ENCODE assay signal across 20 cellular contexts in genomic region chr2:77520981-77521380, GRCh38. TPM values are rescaled to one million over a fixed set of nuclear protein-coding genes. Genes with fewer than 3 reads are reported as not detected.
A peak's percentile ranks its signal among the peaks of the same experiment; 100 is the strongest.
DNase-seq lines count a peak whose midpoint lies in the region; ATAC-seq and TF ChIP-seq lines count a peak whose summit lies in the region.
"Had no signal": no experiment of that assay in that cellular context is flagged by ENCODE, and none has a peak within 500 bp of the region (broad histone marks: within the 10 kb centered on the region; RNA-seq: fewer than 3 reads in every experiment).

No MANE protein-coding gene starts in this region.

- H3K27me3 ChIP-seq in iPS-20b (ENCODE audit: insufficient read depth, low read length) (no peaks in the 10 kb centered on the region), esophagus squamous epithelium (no peaks in the 10 kb centered on the region)
- H3K27me3 ChIP-seq: BLaER1 treated with 17β-estradiol and CSF1 and Interleukin-3, amounts not matched to agents 10 nM and 100 nM; thyroid gland had no signal

- H3K36me3 ChIP-seq in iPS-20b (ENCODE audit: insufficient read depth, low read depth, low read length) = no peaks in the 10 kb centered on the region; the same call in 1 of the 2 replicates
- H3K36me3 ChIP-seq in esophagus squamous epithelium = no peaks in the 10 kb centered on the region
- H3K36me3 ChIP-seq: BLaER1 treated with 17β-estradiol and CSF1 and Interleukin-3, amounts not matched to agents 10 nM and 100 nM; lower lobe of right lung; thyroid gland had no signal

- H3K27me3 Mint-ChIP-seq in endothelial cell (ENCODE audit: unreplicated experiment) = no peaks in the 10 kb centered on the region
- H3K27me3 Mint-ChIP-seq: activated T-helper 17 cell treated with anti-CD3 and anti-CD28 coated beads, Interleukin-2, amount 50 U/mL, for 72 hours; natural killer cell treated with Interleukin-12 subunit alpha and Interleukin-12 subunit beta and Interleukin-15 and Interleukin-18, amount 100 ng/mL, for 72 hours had no signal

- intact Hi-C loops in esophagus squamous epithelium (cut with DNase I) = no loop called here

- peak overlapping the region; percentile 88 for H3K9ac ChIP-seq in iPS-20b (ENCODE audit: low read depth, low read length)
- H3K9ac ChIP-seq: BLaER1 treated with 17β-estradiol and CSF1 and Interleukin-3, amounts not matched to agents 10 nM and 100 nM had no signal

- no peaks in the 10 kb centered on the region for H3K36me3 Mint-ChIP-seq in endothelial cell (ENCODE audit: low read depth, unreplicated experiment)

- peak overlapping the region; percentile 44 for H3K4me3 Mint-ChIP-seq in endothelial cell (ENCODE audit: unreplicated experiment)
- H3K4me3 Mint-ChIP-seq: activated T-helper 17 cell treated with anti-CD3 and anti-CD28 coated beads, Interleukin-2, amount 50 U/mL, for 72 hours; natural killer cell treated with Interleukin-12 subunit alpha and Interleukin-12 subunit beta and Interleukin-15 and Interleukin-18, amount 100 ng/mL, for 72 hours had no signal

- H3K4me1 ChIP-seq in iPS-20b (ENCODE audit: insufficient read depth, low read length) (peaks cover 47% of the 10 kb centered on the region), esophagus squamous epithelium (no peaks in the 10 kb centered on the region)
- H3K4me1 ChIP-seq: BLaER1 treated with 17β-estradiol and CSF1 and Interleukin-3, amounts not matched to agents 10 nM and 100 nM; lower lobe of right lung had no signal

- no peak overlapping the region for H3K27ac Mint-ChIP-seq in endothelial cell (ENCODE audit: unreplicated experiment)
- H3K27ac Mint-ChIP-seq: activated T-helper 17 cell treated with anti-CD3 and anti-CD28 coated beads, Interleukin-2, amount 50 U/mL, for 72 hours; natural killer cell treated with Interleukin-12 subunit alpha and Interleukin-12 subunit beta and Interleukin-15 and Interleukin-18, amount 100 ng/mL, for 72 hours had no signal

- no peak for TF ChIP-seq CTCF in endothelial cell (IDR thresholded peaks at IDR 0.05; ENCODE audit: unreplicated experiment)
- TF ChIP-seq CTCF in esophagus squamous epithelium (IDR thresholded peaks at IDR 0.05) = no peak

- 2 to 5% methylated on average over 5 of the region's 5 CpGs for WGBS in esophagus squamous epithelium, 2 donors

- DNase-seq in DMS79 treated with DMSO at 0.1 percent for 48 hours (lab: John Stamatoyannopoulos, UW) (peak; percentile 82), DMS79 (lab: John Stamatoyannopoulos, UW) (no peak), endothelial cell (ENCODE audit: low spot score) (no peak), stromal cell of bone marrow (ENCODE audit: low read depth) (peak; percentile 2), esophagus squamous epithelium (lab: John Stamatoyannopoulos, UW) (no peak), hippocampal formation (lab: John Stamatoyannopoulos, UW) (no peak)
- DNase-seq: activated CD8-positive, alpha-beta memory T cell treated with anti-CD3 and anti-CD28 coated beads for 24 hours; DMS153; lower lobe of right lung; NCI-H1930; NCI-H510A treated with DMSO at 0.1 percent for 48 hours; stimulated activated CD4-positive, alpha-beta T cell treated with anti-CD3 and anti-CD28 coated beads, Interleukin-4, amount 100 ng/mL, for 4 hours; thyroid gland had no signal

- H3K4me1 Mint-ChIP-seq in endothelial cell (ENCODE audit: unreplicated experiment) = peaks cover 13% of the 10 kb centered on the region
- H3K4me1 Mint-ChIP-seq: activated T-helper 17 cell treated with anti-CD3 and anti-CD28 coated beads, Interleukin-2, amount 50 U/mL, for 72 hours had no signal

- H3K27ac ChIP-seq in iPS-20b (ENCODE audit: low read length) (peak overlapping the region; percentile 97), esophagus squamous epithelium (no peak overlapping the region)
- H3K27ac ChIP-seq: 22Rv1; BLaER1 treated with 17β-estradiol and CSF1 and Interleukin-3, amounts not matched to agents 10 nM and 100 nM; lower lobe of right lung; thyroid gland; VCaP had no signal

- H3K9me3 ChIP-seq in iPS-20b (ENCODE audit: insufficient read depth, low read depth, low read length) (no peaks in the 10 kb centered on the region), esophagus squamous epithelium (no peaks in the 10 kb centered on the region)
- H3K9me3 ChIP-seq: BLaER1 treated with 17β-estradiol and CSF1 and Interleukin-3, amounts not matched to agents 10 nM and 100 nM; lower lobe of right lung; thyroid gland had no signal

- peak overlapping the region; percentile 70 for H3K4me3 ChIP-seq in iPS-20b (ENCODE audit: low read length)
- no peak overlapping the region for H3K4me3 ChIP-seq in esophagus squamous epithelium
- H3K4me3 ChIP-seq: BLaER1 treated with 17β-estradiol and CSF1 and Interleukin-3, amounts not matched to agents 10 nM and 100 nM; lower lobe of right lung; thyroid gland had no signal

- no peak for ATAC-seq in GM19463 (IDR thresholded peaks at IDR 0.05; ENCODE audit: unreplicated experiment)
- ATAC-seq: activated T-helper 17 cell treated with anti-CD3 and anti-CD28 coated beads, Interleukin-2, amount 50 U/mL, for 72 hours; lower lobe of right lung; natural killer cell treated with Interleukin-12 subunit alpha and Interleukin-12 subunit beta and Interleukin-15 and Interleukin-18, amount 100 ng/mL, for 72 hours had no signal

- H3K9me3 Mint-ChIP-seq in endothelial cell (ENCODE audit: unreplicated experiment) = no peaks in the 10 kb centered on the region

- no peak for TF ChIP-seq POLR2A in esophagus squamous epithelium (IDR thresholded peaks at IDR 0.05)

RNA-seq across cellular contexts. Expression of gene LRRTM4, which starts 1.2 kb away (rescaled TPM):
- 1.8 TPM for total RNA-seq in endothelial cell (ENCODE audit: unreplicated experiment)
- total RNA-seq in esophagus squamous epithelium = not detected
- total RNA-seq: activated T-helper 17 cell treated with anti-CD3 and anti-CD28 coated beads, Interleukin-2, amount 50 U/mL, for 72 hours; natural killer cell treated with Interleukin-12 subunit alpha and Interleukin-12 subunit beta and Interleukin-15 and Interleukin-18, amount 100 ng/mL, for 72 hours; thyroid gland had no signal

Comparison
In these comparisons a context has a peak if more than half of its experiments do, and no peak if none do; other contexts are left out.
1. DNase-seq: peak in DMS79 treated with DMSO at 0.1 percent for 48 hours (single experiment) and stromal cell of bone marrow (single experiment); none in DMS79 (single experiment), endothelial cell (single experiment), esophagus squamous epithelium (single experiment) and hippocampal formation (0 of 2).